ENCODE assay signal across 1 cellular context in the genomic region with DNA sequence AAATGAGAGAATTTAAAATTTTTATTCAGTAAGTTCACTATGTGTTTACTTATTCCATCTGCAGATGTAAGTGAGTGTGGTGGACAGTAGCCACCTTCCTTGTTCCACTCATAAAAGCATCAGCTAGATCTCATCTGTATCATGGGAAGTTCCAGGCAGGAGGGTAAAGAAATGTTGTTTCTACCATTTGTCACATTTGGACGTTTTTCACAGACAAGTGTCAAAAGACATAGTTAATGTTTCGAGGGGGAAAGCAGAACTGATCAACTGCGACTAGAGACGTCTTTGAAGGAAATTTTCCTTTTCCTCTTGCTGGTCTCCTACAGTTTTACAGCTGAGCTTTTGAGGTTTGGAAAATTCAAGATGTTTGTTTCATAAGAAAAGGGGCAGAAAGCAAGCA.
TF ChIP-seq lines count a peak whose summit lies in the region.

No MANE protein-coding gene starts in this region.

TF ChIP-seq in HepG2, 621 proteins besides CTCF, POLR2A, EP300 and RAD21:
- no peak for TF ChIP-seq ETS1 (CRISPR knock-in tag; IDR thresholded peaks at IDR 0.05)
- no peak for TF ChIP-seq ZNF564 (CRISPR knock-in tag; IDR thresholded peaks at IDR 0.05)
- TF ChIP-seq ZNF615 (CRISPR knock-in tag; IDR thresholded peaks at IDR 0.05; ENCODE audit: borderline replicate concordance): no peak
- no peak for TF ChIP-seq ZNF768 (CRISPR knock-in tag; IDR thresholded peaks at IDR 0.05)
- TF ChIP-seq GRHL1 (CRISPR knock-in tag; conservative IDR thresholded peaks at IDR 0.05): no peak
- no peak for TF ChIP-seq ZNF557 (CRISPR knock-in tag; IDR thresholded peaks at IDR 0.05)
- TF ChIP-seq ATRX (CRISPR knock-in tag; IDR thresholded peaks at IDR 0.05; ENCODE audit: borderline replicate concordance): no peak
- no peak for TF ChIP-seq SMC3 (IDR thresholded peaks at IDR 0.05; ENCODE audit: low read length)
- no peak for TF ChIP-seq FOXP1 (IDR thresholded peaks at IDR 0.05)
- no peak for TF ChIP-seq FOXP1 (CRISPR knock-in tag; IDR thresholded peaks at IDR 0.05)
- no peak for TF ChIP-seq CEBPB (IDR thresholded peaks at IDR 0.05; ENCODE audit: borderline replicate concordance, low read depth, low read length)
- TF ChIP-seq FOXA3 (CRISPR knock-in tag; IDR thresholded peaks at IDR 0.05): no peak
